ENCODE assay signal across 8 cellular contexts in genomic region chr5:181223729-181224389, GRCh38. TPM values are rescaled to one million over a fixed set of nuclear protein-coding genes. Genes with fewer than 3 reads are reported as not detected.
DNase-seq lines count a peak whose midpoint lies in the region; ATAC-seq, FAIRE-seq and TF ChIP-seq lines count a peak whose summit lies in the region.

No MANE protein-coding gene starts in this region.

- H4K5ac ChIP-seq in H1 (ENCODE audit: insufficient read length, low read depth, low read length) = peak overlapping the region; percentile 66

- no peak overlapping the region for H3K23ac ChIP-seq in H1 (ENCODE audit: insufficient read length)

- H3K9me3 Mint-ChIP-seq in naive thymus-derived CD4-positive, alpha-beta T cell = peaks cover 0 to 32% (median 0%) of the 10 kb centered on the region in 11 donors

- peaks cover 16% of the 10 kb centered on the region for H3K23me2 ChIP-seq in H1 (ENCODE audit: low read depth, low read length)

- H2AK5ac ChIP-seq in H1 (ENCODE audit: low read depth, low read length) = peak overlapping the region; percentile 70; the same call in 1 of the 2 replicates

- H3K27ac Mint-ChIP-seq in naive thymus-derived CD4-positive, alpha-beta T cell = peak overlapping the region; percentile 98 to 100 (median 100)

- H3K4me3 ChIP-seq in H1 (ENCODE audit: extremely low read depth in 1 of 4, insufficient read depth in 2 of 4, low read depth in 3 of 4, low read length in 4 of 4) = peak overlapping the region; percentile 83 to 98 (median 95)
- peak overlapping the region; percentile 90 for H3K4me3 ChIP-seq in naive thymus-derived CD4-positive, alpha-beta T cell (ENCODE audit: low read length)

- peaks cover 0 to 20% of the 10 kb centered on the region in 2 experiments; a peak in 2 of 4 replicates for H3K79me2 ChIP-seq in H1 (ENCODE audit: control insufficient read depth in 1 of 2, insufficient read depth in 2 of 2, low read length in 2 of 2)

- H2BK120ac ChIP-seq in H1 (replicated peaks; ENCODE audit: low read depth, low read length) = no peak overlapping the region

- peaks cover 10 to 67% (median 51%) of the 10 kb centered on the region in 7 donors for H3K4me1 Mint-ChIP-seq in naive thymus-derived CD4-positive, alpha-beta T cell

- TF ChIP-seq POLR2A in H1 (IDR thresholded peaks at IDR 0.05; ENCODE audit: control extremely low read depth in 1 of 2, low read depth in 2 of 2, low read length in 2 of 2) = no peak

- H3K27ac ChIP-seq in H1 (ENCODE audit: low read depth, low read length) = peak overlapping the region; percentile 46; the same call in 1 of the 2 replicates
- H3K27ac ChIP-seq in naive thymus-derived CD4-positive, alpha-beta T cell (ENCODE audit: low read depth, low read length) = peak overlapping the region; percentile 95

- H3K36me3 Mint-ChIP-seq in naive thymus-derived CD4-positive, alpha-beta T cell = peaks cover 0 to 13% (median 0%) of the 10 kb centered on the region in 5 donors

- POLR2A ChIA-PET in H1 (lab: Charles Lee; ENCODE audit: partially characterized antibody) = interaction anchor here (1.0 to 32.8 kb wide), 7 partner anchors 17 to 58 kb away, joined by 3 to 1334 read pairs (median 7); partner anchors contain the start of genes RACK1 and TRIM52
- POLR2A ChIA-PET in naive thymus-derived CD4-positive, alpha-beta T cell (lab: Charles Lee) = interaction anchor here (0.7 to 14.6 kb wide), 14 partner anchors 8 to 416 kb away, joined by 3 to 241 read pairs (median 24); partner anchors contain the start of genes RACK1, TRIM52 and TRIM7

- peak overlapping the region; percentile 86 to 96 for H3K4me2 ChIP-seq in H1 (ENCODE audit: insufficient read depth in 1 of 2, low read depth in 2 of 2, low read length in 2 of 2)

- no peaks in the 10 kb centered on the region for H3K9me3 ChIP-seq in H1 (ENCODE audit: insufficient read depth in 2 of 2, low read depth in 1 of 2, low read length in 1 of 2)
- H3K9me3 ChIP-seq in naive thymus-derived CD4-positive, alpha-beta T cell (ENCODE audit: control insufficient read depth in 2 of 3, low read length in 3 of 3) = no peaks in the 10 kb centered on the region

- H2AFZ ChIP-seq in H1 (ENCODE audit: low read length) = no peak overlapping the region

- peaks cover 0 to 9% (median 0%) of the 10 kb centered on the region in 4 experiments; a peak in 3 of 8 replicates for H3K36me3 ChIP-seq in H1 (ENCODE audit: control insufficient read depth in 2 of 4, insufficient read depth in 4 of 4, low read length in 3 of 4)
- peaks cover 0 to 16% (median 0%) of the 10 kb centered on the region in 3 experiments for H3K36me3 ChIP-seq in naive thymus-derived CD4-positive, alpha-beta T cell (ENCODE audit: control insufficient read depth in 2 of 3, insufficient read depth in 3 of 3, low read length in 3 of 3)

- peak overlapping the region; percentile 89 to 100 (median 98) for H3K4me3 Mint-ChIP-seq in naive thymus-derived CD4-positive, alpha-beta T cell

- no peak for FAIRE-seq in H1 (lab: Jason Lieb, UNC)
- FAIRE-seq in RCC 7860 (lab: Jason Lieb, UNC) = no peak

- peak; percentile 1 for ATAC-seq in naive thymus-derived CD4-positive, alpha-beta T cell

- peak overlapping the region; percentile 52 for H3K56ac ChIP-seq in H1 (replicated peaks; ENCODE audit: insufficient read length, low read depth, low read length)

- no peak overlapping the region for H3K14ac ChIP-seq in H1 (ENCODE audit: insufficient read length)

- peak overlapping the region; percentile 88 for H4K91ac ChIP-seq in H1 (replicated peaks; ENCODE audit: insufficient read length, low read length)

- peak overlapping the region; percentile 97 for H2BK5ac ChIP-seq in H1 (ENCODE audit: low read depth, low read length)

- no peak for TF ChIP-seq CTCF in H1 (IDR thresholded peaks at IDR 0.05; ENCODE audit: control extremely low read depth in 1 of 3, insufficient read depth in 1 of 3, low read depth in 1 of 3, low read length in 3 of 3)

- peaks cover 0 to 8% (median 4%) of the 10 kb centered on the region in 4 experiments; a peak in 4 of 7 replicates for H3K4me1 ChIP-seq in H1 (replicated peaks in 1 of 4; ENCODE audit: control insufficient read depth in 3 of 4, insufficient read depth in 4 of 4, low read length in 3 of 4)
- H3K4me1 ChIP-seq in naive thymus-derived CD4-positive, alpha-beta T cell (ENCODE audit: control insufficient read depth in 2 of 2, insufficient read depth in 2 of 2, low read length in 2 of 2) = peaks cover 20 to 22% of the 10 kb centered on the region in 2 donors

- peak overlapping the region in 3 of 4 experiments; percentile 40 to 84 (median 59); a peak in 6 of 7 replicates for H3K9ac ChIP-seq in H1 (replicated peaks in 1 of 4; ENCODE audit: extremely low read depth in 1 of 4, low read depth in 3 of 4, low read length in 3 of 4)

- peaks cover 0 to 9% (median 0%) of the 10 kb centered on the region in 5 donors for H3K27me3 Mint-ChIP-seq in naive thymus-derived CD4-positive, alpha-beta T cell

- no peak overlapping the region; the same call in 1 of the 2 replicates for H4K8ac ChIP-seq in H1 (ENCODE audit: extremely low read depth, insufficient read depth, low read length)

- intact Hi-C loops in naive thymus-derived CD4-positive, alpha-beta T cell (cut with micrococcal nuclease) = loop anchor here (1.0 to 10.0 kb wide), 11 partner anchors 19 to 1403 kb away; partner anchors contain the start of genes TRIM52 (in 2 of the 2), ZFP62 (in 2 of the 2), MGAT1 (in 1 of the 2) and RACK1 (in 1 of the 2)

- TF ChIP-seq EP300 in H1 (IDR thresholded peaks at IDR 0.05; ENCODE audit: borderline replicate concordance in 1 of 2, low read depth in 2 of 2, low read length in 2 of 2) = no peak

- WGBS in H1 (ENCODE audit: extremely low coverage in 1 of 2, insufficient coverage in 1 of 2, insufficient read length in 1 of 2, insufficient replicate concordance in 2 of 2, low coverage in 1 of 2, low lambda C conversion rate in 2 of 2, missing lambda C conversion rate in 1 of 2), 2 experiments = 9% methylated on average over 23 of the region's 31 CpGs; no CpG with 5 or more reads in 1 of the 2 experiments

- CTCF ChIA-PET in H1 (lab: Charles Lee; ENCODE audit: partially characterized antibody) = interaction anchor here (0.6 to 1.0 kb wide), 3 partner anchors 36 to 62 kb away, joined by 3 read pairs; no protein-coding TSS in a partner anchor
- CTCF ChIA-PET in naive thymus-derived CD4-positive, alpha-beta T cell (lab: Charles Lee) = interaction anchor here (0.6 to 2.8 kb wide), 4 partner anchors 19 to 38 kb away, joined by 3 to 23 read pairs (median 6); partner anchors contain the start of gene RACK1

- H3K18ac ChIP-seq in H1 (ENCODE audit: extremely low read depth, low read length) = peak overlapping the region; percentile 88

- H4K20me1 ChIP-seq in H1 (replicated peaks in 1 of 2; ENCODE audit: control insufficient read depth in 1 of 2, insufficient read depth in 2 of 2, low read length in 2 of 2) = peaks cover 0 to under 1% of the 10 kb centered on the region in 2 experiments

- peak overlapping the region; percentile 63; the same call in 1 of the 2 replicates for H2BK12ac ChIP-seq in H1 (ENCODE audit: low read depth, low read length)

- H3K4ac ChIP-seq in H1 (replicated peaks; ENCODE audit: insufficient read length, low read depth, low read length) = peak overlapping the region; percentile 63

- no peaks in the 10 kb centered on the region for H3K27me3 ChIP-seq in H1 (replicated peaks in 1 of 4; ENCODE audit: control insufficient read depth in 3 of 4, extremely low read depth in 1 of 4, insufficient read depth in 3 of 4, low read length in 3 of 4)
- no peaks in the 10 kb centered on the region for H3K27me3 ChIP-seq in naive thymus-derived CD4-positive, alpha-beta T cell (ENCODE audit: control insufficient read depth in 2 of 2, insufficient read depth in 2 of 2, low read length in 2 of 2)

- H2BK15ac ChIP-seq in H1 (ENCODE audit: low read length) = peak overlapping the region; percentile 88; the same call in 1 of the 2 replicates

- peak; percentile 39 for DNase-seq in activated gamma-delta T cell treated with Interleukin-2 at 50 U/mL for 16 hours
- no peak for DNase-seq in activated gamma-delta T cell (lab: John Stamatoyannopoulos, UW)
- DNase-seq in RPMI8226 = peak; percentile 51
- no peak for DNase-seq in H1 (ENCODE audit: low read depth in 1 of 2, low spot score in 2 of 2)
- no peak for DNase-seq in naive thymus-derived CD4-positive, alpha-beta T cell
- DNase-seq in NCI-H1436 (lab: John Stamatoyannopoulos, UW) = no peak
- no peak for DNase-seq in RCC 7860 (ENCODE audit: low spot score)
- DNase-seq in RKO (ENCODE audit: low spot score) = no peak

- no peak for TF ChIP-seq RAD21 in H1 (IDR thresholded peaks at IDR 0.05 in 1 of 2, conservative IDR thresholded peaks at IDR 0.05 in 1 of 2; ENCODE audit: low read depth in 2 of 2, low read length in 2 of 2)

- peaks cover 7% of the 10 kb centered on the region; the same call in 1 of the 2 replicates for H3K79me1 ChIP-seq in H1 (ENCODE audit: low read depth, low read length)

- no peak overlapping the region for H2BK20ac ChIP-seq in H1 (ENCODE audit: low read length)

RNA-seq across cellular contexts. Expression of gene TRIM41, which starts 0.8 kb away (rescaled TPM):
- 21.2 and 21.6 TPM in 2 replicates for total RNA-seq in H1 (2021; fragmentation: NEBNext Ultra II Directional; extraction: Animal tissue kit (Norgen Biotek cat#: 25700))
- 12.9 and 18.0 TPM in 2 replicates for polyA plus RNA-seq in H1 (2011; rRNA removed)
- 19.8 TPM for polyA plus RNA-seq in H1 (2011; cell fraction: cytosol; rRNA removed)
- 79.7 TPM for polyA plus RNA-seq in H1 (2011; cell fraction: nucleus; rRNA removed)
- 19.4 to 26.5 TPM (median 23.3 TPM) in 4 replicates for polyA plus RNA-seq in H1 (2012, experiment 1 of 2)
- polyA plus RNA-seq in H1 (2012, experiment 2 of 2) = 10.8 TPM
- 15.0 TPM for polyA plus RNA-seq in H1 (2013, experiment 1 of 2)
- 13.5 TPM for polyA plus RNA-seq in H1 (2013, experiment 2 of 2)
- polyA minus RNA-seq in H1 (2011; rRNA and poly(A)+ RNA removed) = 4.7 and 7.7 TPM in 2 replicates
- 6.7 TPM for polyA minus RNA-seq in H1 (2011; cell fraction: cytosol; rRNA and poly(A)+ RNA removed)
- polyA minus RNA-seq in H1 (2011; cell fraction: nucleus; rRNA and poly(A)+ RNA removed) = 19.8 TPM
- total RNA-seq in naive thymus-derived CD4-positive, alpha-beta T cell = 10 to 100 TPM; 27.3 to 36.5 (median 32.6) TPM
- polyA plus RNA-seq in naive thymus-derived CD4-positive, alpha-beta T cell = 1 to 10 TPM in 1 of 2 donors, under 1 TPM in 1; 0.72 to 1.1 TPM

RNA-seq across cellular contexts. Expression of gene TRIM7, which starts 18.9 kb away (rescaled TPM):
- 0.44 and 0.47 TPM in 2 replicates for total RNA-seq in H1 (2021; fragmentation: NEBNext Ultra II Directional; extraction: Animal tissue kit (Norgen Biotek cat#: 25700))
- polyA plus RNA-seq in H1 (2011; rRNA removed) = 0.36 and 0.57 TPM in 2 replicates
- polyA plus RNA-seq in H1 (2011; cell fraction: cytosol; rRNA removed) = 0.62 TPM
- 0.54 TPM for polyA plus RNA-seq in H1 (2011; cell fraction: nucleus; rRNA removed)
- 0.35 to 1.0 TPM (median 0.45 TPM) in 4 replicates for polyA plus RNA-seq in H1 (2012, experiment 1 of 2)
- 0.55 TPM for polyA plus RNA-seq in H1 (2012, experiment 2 of 2)
- polyA plus RNA-seq in H1 (2013, experiment 1 of 2) = 0.53 TPM
- 0.28 TPM for polyA plus RNA-seq in H1 (2013, experiment 2 of 2)
- 0.05 TPM in 1 of 2 replicates, not detected in the other for polyA minus RNA-seq in H1 (2011; rRNA and poly(A)+ RNA removed)
- polyA minus RNA-seq in H1 (2011; cell fraction: cytosol; rRNA and poly(A)+ RNA removed) = not detected
- 0.60 TPM for polyA minus RNA-seq in H1 (2011; cell fraction: nucleus; rRNA and poly(A)+ RNA removed)
- total RNA-seq in naive thymus-derived CD4-positive, alpha-beta T cell = 1 to 10 TPM; 1.1 to 6.1 (median 3.6) TPM
- under 1 TPM in 1 of 2 donors, not detected in 1; 0.28 TPM for polyA plus RNA-seq in naive thymus-derived CD4-positive, alpha-beta T cell

RNA-seq across cellular contexts. Expression of gene RACK1, which starts 19.8 kb away (rescaled TPM):
- total RNA-seq in H1 (2021; fragmentation: NEBNext Ultra II Directional; extraction: Animal tissue kit (Norgen Biotek cat#: 25700)) = 2,564 and 2,589 TPM in 2 replicates
- 7,578 and 7,971 TPM in 2 replicates for polyA plus RNA-seq in H1 (2011; rRNA removed)
- polyA plus RNA-seq in H1 (2011; cell fraction: cytosol; rRNA removed) = 6,759 TPM
- 7,543 TPM for polyA plus RNA-seq in H1 (2011; cell fraction: nucleus; rRNA removed)
- 3,817 to 4,876 TPM (median 4,535 TPM) in 4 replicates for polyA plus RNA-seq in H1 (2012, experiment 1 of 2)
- 4,888 TPM for polyA plus RNA-seq in H1 (2012, experiment 2 of 2)
- polyA plus RNA-seq in H1 (2013, experiment 1 of 2) = 2,646 TPM
- 2,607 TPM for polyA plus RNA-seq in H1 (2013, experiment 2 of 2)
- polyA minus RNA-seq in H1 (2011; rRNA and poly(A)+ RNA removed) = 7,141 and 7,318 TPM in 2 replicates
- 3,305 TPM for polyA minus RNA-seq in H1 (2011; cell fraction: cytosol; rRNA and poly(A)+ RNA removed)
- 3,286 TPM for polyA minus RNA-seq in H1 (2011; cell fraction: nucleus; rRNA and poly(A)+ RNA removed)
- 1,000 to 10,000 TPM; 1,703 to 2,739 (median 2,322) TPM for total RNA-seq in naive thymus-derived CD4-positive, alpha-beta T cell
- 1,000 to 10,000 TPM; 2,748 to 2,829 TPM for polyA plus RNA-seq in naive thymus-derived CD4-positive, alpha-beta T cell

RNA-seq across cellular contexts. Expression of gene TRIM52, which starts 37.1 kb away (rescaled TPM):
- 5.7 and 6.2 TPM in 2 replicates for total RNA-seq in H1 (2021; fragmentation: NEBNext Ultra II Directional; extraction: Animal tissue kit (Norgen Biotek cat#: 25700))
- 2.3 and 4.2 TPM in 2 replicates for polyA plus RNA-seq in H1 (2011; rRNA removed)
- polyA plus RNA-seq in H1 (2011; cell fraction: cytosol; rRNA removed) = 6.2 TPM
- polyA plus RNA-seq in H1 (2011; cell fraction: nucleus; rRNA removed) = 6.8 TPM
- 8.8 to 10.6 TPM (median 9.8 TPM) in 4 replicates for polyA plus RNA-seq in H1 (2012, experiment 1 of 2)
- polyA plus RNA-seq in H1 (2012, experiment 2 of 2) = 0.70 TPM
- polyA plus RNA-seq in H1 (2013, experiment 1 of 2) = 5.1 TPM
- polyA plus RNA-seq in H1 (2013, experiment 2 of 2) = 4.3 TPM
- 5.5 and 6.2 TPM in 2 replicates for polyA minus RNA-seq in H1 (2011; rRNA and poly(A)+ RNA removed)
- polyA minus RNA-seq in H1 (2011; cell fraction: cytosol; rRNA and poly(A)+ RNA removed) = 2.3 TPM
- polyA minus RNA-seq in H1 (2011; cell fraction: nucleus; rRNA and poly(A)+ RNA removed) = 4.6 TPM
- total RNA-seq in naive thymus-derived CD4-positive, alpha-beta T cell = 10 to 100 TPM; 31.4 to 71.6 (median 35.7) TPM
- 10 to 100 TPM; 39.2 to 50.5 TPM for polyA plus RNA-seq in naive thymus-derived CD4-positive, alpha-beta T cell

Comparison
In these comparisons a context has a peak if more than half of its experiments do, and no peak if none do; other contexts are left out.
1. DNase-seq: peak in activated gamma-delta T cell treated with Interleukin-2 at 50 U/mL for 16 hours (single experiment) and RPMI8226 (single experiment); none in activated gamma-delta T cell (single experiment), H1 (0 of 2), naive thymus-derived CD4-positive, alpha-beta T cell (0 of 9), NCI-H1436 (single experiment), RCC 7860 (single experiment) and RKO (single experiment).